ENCODE assay signal across 1 cellular context in the genomic region with DNA sequence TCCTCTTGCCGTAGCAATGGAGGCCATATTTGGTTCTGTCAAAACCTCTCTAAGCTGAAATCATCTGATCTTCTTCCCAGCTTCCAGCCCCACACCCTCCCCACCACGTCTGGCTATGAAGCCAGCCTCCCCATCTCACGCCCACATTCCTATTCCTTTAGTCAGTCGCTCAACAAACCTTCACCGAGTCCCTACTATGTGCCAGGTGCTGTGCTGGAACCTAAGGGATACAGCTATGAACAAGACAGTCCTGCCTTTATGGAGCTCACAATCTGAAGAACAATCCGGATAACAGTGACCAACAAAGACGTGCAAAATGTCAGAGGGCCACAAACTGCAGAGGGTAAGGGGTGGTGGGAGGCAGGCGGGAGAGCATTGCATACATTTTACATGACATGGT.
TF ChIP-seq lines count a peak whose summit lies in the region.

No MANE protein-coding gene starts in this region.

TF ChIP-seq in H1, 55 proteins besides CTCF, POLR2A, EP300 and RAD21:
- TF ChIP-seq SIN3A (conservative IDR thresholded peaks at IDR 0.05 in 1 of 2, IDR thresholded peaks at IDR 0.05 in 1 of 2; ENCODE audit: low read depth in 1 of 2, low read length in 2 of 2) (no peak), CHD1 (IDR thresholded peaks at IDR 0.05; ENCODE audit: low read depth, low read length) (no peak), ASH2L (IDR thresholded peaks at IDR 0.05; ENCODE audit: low read length) (no peak), CBX8 (IDR thresholded peaks at IDR 0.05; ENCODE audit: borderline replicate concordance, low read depth, low read length) (no peak), BACH1 (IDR thresholded peaks at IDR 0.05; ENCODE audit: low read length) (no peak)
- TF ChIP-seq, protein P1, sequence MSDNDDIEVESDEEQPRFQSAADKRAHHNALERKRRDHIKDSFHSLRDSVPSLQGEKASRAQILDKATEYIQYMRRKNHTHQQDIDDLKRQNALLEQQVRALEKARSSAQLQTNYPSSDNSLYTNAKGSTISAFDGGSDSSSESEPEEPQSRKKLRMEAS (IDR thresholded peaks at IDR 0.05), result no peak
- TF ChIP-seq, protein P2, sequence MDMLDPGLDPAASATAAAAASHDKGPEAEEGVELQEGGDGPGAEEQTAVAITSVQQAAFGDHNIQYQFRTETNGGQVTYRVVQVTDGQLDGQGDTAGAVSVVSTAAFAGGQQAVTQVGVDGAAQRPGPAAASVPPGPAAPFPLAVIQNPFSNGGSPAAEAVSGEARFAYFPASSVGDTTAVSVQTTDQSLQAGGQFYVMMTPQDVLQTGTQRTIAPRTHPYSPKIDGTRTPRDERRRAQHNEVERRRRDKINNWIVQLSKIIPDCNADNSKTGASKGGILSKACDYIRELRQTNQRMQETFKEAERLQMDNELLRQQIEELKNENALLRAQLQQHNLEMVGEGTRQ (IDR thresholded peaks at IDR 0.05; ENCODE audit: low read length), result no peak
